Comparison of ENCODE assay signal across 1 cellular context in the genomic region with DNA sequence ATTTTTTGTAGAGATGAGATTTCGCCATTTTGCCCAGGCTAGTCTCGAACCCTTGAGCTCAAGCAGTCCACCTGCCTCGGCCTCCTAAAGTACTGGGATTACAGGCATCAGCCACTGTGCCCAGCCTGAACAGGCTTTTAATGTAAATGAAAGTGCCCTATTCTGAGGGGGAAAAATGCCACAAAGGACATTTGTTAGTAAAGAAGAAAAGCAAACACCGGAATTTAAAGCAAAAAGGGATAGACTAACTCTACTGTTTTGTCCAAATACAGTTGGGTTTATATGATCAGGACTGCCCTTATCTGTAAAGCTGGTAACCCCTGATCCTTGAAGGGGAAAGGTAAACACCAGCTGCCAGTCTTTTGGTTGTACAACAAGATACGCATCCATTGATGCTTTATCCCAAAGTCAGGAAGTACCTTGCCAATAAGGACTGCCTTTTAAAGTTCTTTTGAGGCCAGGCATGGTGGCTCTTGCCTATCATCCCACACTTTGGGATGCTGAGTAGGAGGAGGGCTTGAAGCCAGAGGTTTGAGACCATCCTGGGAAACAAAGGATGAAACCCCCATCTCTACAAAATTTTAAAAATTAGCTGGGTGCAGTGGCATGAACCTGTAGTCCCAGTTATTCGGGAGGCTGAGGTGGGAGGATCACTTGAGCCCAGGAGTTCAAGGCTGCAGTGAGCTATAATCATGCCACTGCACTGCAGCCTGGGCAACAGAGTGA.
TF ChIP-seq lines count a peak whose summit lies in the region.

No MANE protein-coding gene starts in this region.

TF ChIP-seq in HepG2, 621 proteins besides CTCF, POLR2A, EP300 and RAD21 (continued from another document and continues in another):
- TF ChIP-seq, protein P1, sequence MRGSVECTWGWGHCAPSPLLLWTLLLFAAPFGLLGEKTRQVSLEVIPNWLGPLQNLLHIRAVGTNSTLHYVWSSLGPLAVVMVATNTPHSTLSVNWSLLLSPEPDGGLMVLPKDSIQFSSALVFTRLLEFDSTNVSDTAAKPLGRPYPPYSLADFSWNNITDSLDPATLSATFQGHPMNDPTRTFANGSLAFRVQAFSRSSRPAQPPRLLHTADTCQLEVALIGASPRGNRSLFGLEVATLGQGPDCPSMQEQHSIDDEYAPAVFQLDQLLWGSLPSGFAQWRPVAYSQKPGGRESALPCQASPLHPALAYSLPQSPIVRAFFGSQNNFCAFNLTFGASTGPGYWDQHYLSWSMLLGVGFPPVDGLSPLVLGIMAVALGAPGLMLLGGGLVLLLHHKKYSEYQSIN (CRISPR knock-in tag; IDR thresholded peaks at IDR 0.05; ENCODE audit: borderline replicate concordance): no peak
- TF ChIP-seq, protein P2, sequence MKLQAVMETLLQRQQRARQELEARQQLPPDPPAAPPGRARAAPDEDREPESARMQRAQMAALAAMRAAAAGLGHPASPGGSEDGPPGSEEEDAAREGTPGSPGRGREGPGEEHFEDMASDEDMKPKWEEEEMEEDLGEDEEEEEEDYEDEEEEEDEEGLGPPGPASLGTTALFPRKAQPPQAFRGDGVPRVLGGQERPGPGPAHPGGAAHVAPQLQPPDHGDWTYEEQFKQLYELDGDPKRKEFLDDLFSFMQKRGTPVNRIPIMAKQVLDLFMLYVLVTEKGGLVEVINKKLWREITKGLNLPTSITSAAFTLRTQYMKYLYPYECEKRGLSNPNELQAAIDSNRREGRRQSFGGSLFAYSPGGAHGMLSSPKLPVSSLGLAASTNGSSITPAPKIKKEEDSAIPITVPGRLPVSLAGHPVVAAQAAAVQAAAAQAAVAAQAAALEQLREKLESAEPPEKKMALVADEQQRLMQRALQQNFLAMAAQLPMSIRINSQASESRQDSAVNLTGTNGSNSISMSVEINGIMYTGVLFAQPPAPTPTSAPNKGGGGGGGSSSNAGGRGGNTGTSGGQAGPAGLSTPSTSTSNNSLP (IDR thresholded peaks at IDR 0.05; ENCODE audit: low read depth, low read length): peak; percentile 89
- TF ChIP-seq ARID2 (CRISPR knock-in tag; IDR thresholded peaks at IDR 0.05; ENCODE audit: borderline replicate concordance): no peak
- peak; percentile 98 for TF ChIP-seq MED13 (CRISPR knock-in tag; IDR thresholded peaks at IDR 0.05)
- TF ChIP-seq ZNF530 (CRISPR knock-in tag; IDR thresholded peaks at IDR 0.05; ENCODE audit: low read depth): no peak
- TF ChIP-seq, protein P3, sequence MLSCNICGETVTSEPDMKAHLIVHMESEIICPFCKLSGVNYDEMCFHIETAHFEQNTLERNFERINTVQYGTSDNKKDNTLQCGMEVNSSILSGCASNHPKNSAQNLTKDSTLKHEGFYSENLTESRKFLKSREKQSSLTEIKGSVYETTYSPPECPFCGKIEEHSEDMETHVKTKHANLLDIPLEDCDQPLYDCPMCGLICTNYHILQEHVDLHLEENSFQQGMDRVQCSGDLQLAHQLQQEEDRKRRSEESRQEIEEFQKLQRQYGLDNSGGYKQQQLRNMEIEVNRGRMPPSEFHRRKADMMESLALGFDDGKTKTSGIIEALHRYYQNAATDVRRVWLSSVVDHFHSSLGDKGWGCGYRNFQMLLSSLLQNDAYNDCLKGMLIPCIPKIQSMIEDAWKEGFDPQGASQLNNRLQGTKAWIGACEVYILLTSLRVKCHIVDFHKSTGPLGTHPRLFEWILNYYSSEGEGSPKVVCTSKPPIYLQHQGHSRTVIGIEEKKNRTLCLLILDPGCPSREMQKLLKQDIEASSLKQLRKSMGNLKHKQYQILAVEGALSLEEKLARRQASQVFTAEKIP (CRISPR knock-in tag; IDR thresholded peaks at IDR 0.05; ENCODE audit: borderline replicate concordance): no peak
- TF ChIP-seq, protein P4, sequence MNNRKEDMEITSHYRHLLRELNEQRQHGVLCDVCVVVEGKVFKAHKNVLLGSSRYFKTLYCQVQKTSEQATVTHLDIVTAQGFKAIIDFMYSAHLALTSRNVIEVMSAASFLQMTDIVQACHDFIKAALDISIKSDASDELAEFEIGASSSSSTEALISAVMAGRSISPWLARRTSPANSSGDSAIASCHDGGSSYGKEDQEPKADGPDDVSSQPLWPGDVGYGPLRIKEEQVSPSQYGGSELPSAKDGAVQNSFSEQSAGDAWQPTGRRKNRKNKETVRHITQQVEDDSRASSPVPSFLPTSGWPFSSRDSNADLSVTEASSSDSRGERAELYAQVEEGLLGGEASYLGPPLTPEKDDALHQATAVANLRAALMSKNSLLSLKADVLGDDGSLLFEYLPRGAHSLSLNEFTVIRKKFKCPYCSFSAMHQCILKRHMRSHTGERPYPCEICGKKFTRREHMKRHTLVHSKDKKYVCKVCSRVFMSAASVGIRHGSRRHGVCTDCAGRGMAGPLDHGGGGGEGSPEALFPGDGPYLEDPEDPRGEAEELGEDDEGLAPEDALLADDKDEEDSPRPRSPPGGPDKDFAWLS (CRISPR knock-in tag; IDR thresholded peaks at IDR 0.05; ENCODE audit: borderline replicate concordance): no peak
- no peak for TF ChIP-seq ZNF670 (CRISPR knock-in tag; IDR thresholded peaks at IDR 0.05; ENCODE audit: borderline replicate concordance)
- TF ChIP-seq PLRG1 (conservative IDR thresholded peaks at IDR 0.05): no peak
- TF ChIP-seq NAIF1 (CRISPR knock-in tag; IDR thresholded peaks at IDR 0.05; ENCODE audit: borderline replicate concordance): no peak
- TF ChIP-seq SIN3A (IDR thresholded peaks at IDR 0.05; ENCODE audit: borderline replicate concordance, low read depth, low read length): 0 out of 2 replicates have a peak, but pooled peaks have one; percentile 41
- TF ChIP-seq, protein P5, sequence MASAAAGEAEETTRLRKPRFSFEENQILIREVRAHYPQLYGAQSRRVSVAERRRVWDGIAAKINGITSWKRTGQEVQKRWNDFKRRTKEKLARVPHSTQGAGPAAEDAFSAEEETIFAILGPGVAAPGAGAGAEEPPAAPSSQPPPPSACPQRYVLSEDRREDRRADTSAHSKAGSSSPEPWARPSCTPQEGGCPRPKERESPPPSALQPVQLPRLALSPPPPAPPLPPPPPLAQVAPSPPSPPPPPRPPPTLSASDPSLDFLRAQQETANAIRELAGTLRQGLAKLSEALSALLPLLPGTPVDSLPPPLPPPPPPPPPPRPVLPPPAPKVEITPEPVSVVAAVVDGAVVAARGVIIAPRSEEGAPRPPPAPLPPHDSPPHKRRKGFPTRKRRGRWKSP (CRISPR knock-in tag; IDR thresholded peaks at IDR 0.05): peak; percentile 70; the same call in 1 of the 2 replicates
- TF ChIP-seq SP1 (IDR thresholded peaks at IDR 0.05): no peak
- TF ChIP-seq SP1 (CRISPR knock-in tag; IDR thresholded peaks at IDR 0.05): 0 out of 2 replicates have a peak, but pooled peaks have one; percentile 26
- TF ChIP-seq MAF1 (CRISPR knock-in tag; IDR thresholded peaks at IDR 0.05; ENCODE audit: borderline replicate concordance): no peak; the same call in 1 of the 2 replicates
- TF ChIP-seq MTF2 (CRISPR knock-in tag; IDR thresholded peaks at IDR 0.05; ENCODE audit: borderline replicate concordance): no peak
- TF ChIP-seq ZNF615 (CRISPR knock-in tag; IDR thresholded peaks at IDR 0.05; ENCODE audit: borderline replicate concordance): no peak; the same call in 1 of the 2 replicates
- peak; percentile 97 for TF ChIP-seq DPF2 (CRISPR knock-in tag; IDR thresholded peaks at IDR 0.05; ENCODE audit: borderline replicate concordance, low read depth)
- no peak for TF ChIP-seq ZNF7 (CRISPR knock-in tag; IDR thresholded peaks at IDR 0.05)
- TF ChIP-seq MAFK (conservative IDR thresholded peaks at IDR 0.05 in 1 of 2, IDR thresholded peaks at IDR 0.05 in 1 of 2; ENCODE audit: low read length in 2 of 2): peak in 1 of 2 experiments; percentile 34; a peak in 2 of 4 replicates
- peak; percentile 75; the same call in 1 of the 2 replicates for TF ChIP-seq ESRRA (CRISPR knock-in tag; IDR thresholded peaks at IDR 0.05; ENCODE audit: low read depth)
- no peak for TF ChIP-seq SP140L (CRISPR knock-in tag; IDR thresholded peaks at IDR 0.05; ENCODE audit: borderline replicate concordance)
- TF ChIP-seq, protein P6, sequence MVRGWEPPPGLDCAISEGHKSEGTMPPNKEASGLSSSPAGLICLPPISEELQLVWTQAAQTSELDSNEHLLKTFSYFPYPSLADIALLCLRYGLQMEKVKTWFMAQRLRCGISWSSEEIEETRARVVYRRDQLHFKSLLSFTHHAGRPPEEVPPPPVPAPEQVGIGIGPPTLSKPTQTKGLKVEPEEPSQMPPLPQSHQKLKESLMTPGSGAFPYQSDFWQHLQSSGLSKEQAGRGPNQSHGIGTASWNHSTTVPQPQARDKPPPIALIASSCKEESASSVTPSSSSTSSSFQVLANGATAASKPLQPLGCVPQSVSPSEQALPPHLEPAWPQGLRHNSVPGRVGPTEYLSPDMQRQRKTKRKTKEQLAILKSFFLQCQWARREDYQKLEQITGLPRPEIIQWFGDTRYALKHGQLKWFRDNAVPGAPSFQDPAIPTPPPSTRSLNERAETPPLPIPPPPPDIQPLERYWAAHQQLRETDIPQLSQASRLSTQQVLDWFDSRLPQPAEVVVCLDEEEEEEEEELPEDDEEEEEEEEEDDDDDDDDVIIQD (CRISPR knock-in tag; IDR thresholded peaks at IDR 0.05; ENCODE audit: low read depth): 0 out of 2 replicates have a peak, but pooled peaks have one; percentile 59
- TF ChIP-seq TARDBP (CRISPR knock-in tag; IDR thresholded peaks at IDR 0.05): peak; percentile 95
- TF ChIP-seq, protein P7, sequence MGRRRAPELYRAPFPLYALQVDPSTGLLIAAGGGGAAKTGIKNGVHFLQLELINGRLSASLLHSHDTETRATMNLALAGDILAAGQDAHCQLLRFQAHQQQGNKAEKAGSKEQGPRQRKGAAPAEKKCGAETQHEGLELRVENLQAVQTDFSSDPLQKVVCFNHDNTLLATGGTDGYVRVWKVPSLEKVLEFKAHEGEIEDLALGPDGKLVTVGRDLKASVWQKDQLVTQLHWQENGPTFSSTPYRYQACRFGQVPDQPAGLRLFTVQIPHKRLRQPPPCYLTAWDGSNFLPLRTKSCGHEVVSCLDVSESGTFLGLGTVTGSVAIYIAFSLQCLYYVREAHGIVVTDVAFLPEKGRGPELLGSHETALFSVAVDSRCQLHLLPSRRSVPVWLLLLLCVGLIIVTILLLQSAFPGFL (CRISPR knock-in tag; IDR thresholded peaks at IDR 0.05): no peak
- TF ChIP-seq, protein P8, sequence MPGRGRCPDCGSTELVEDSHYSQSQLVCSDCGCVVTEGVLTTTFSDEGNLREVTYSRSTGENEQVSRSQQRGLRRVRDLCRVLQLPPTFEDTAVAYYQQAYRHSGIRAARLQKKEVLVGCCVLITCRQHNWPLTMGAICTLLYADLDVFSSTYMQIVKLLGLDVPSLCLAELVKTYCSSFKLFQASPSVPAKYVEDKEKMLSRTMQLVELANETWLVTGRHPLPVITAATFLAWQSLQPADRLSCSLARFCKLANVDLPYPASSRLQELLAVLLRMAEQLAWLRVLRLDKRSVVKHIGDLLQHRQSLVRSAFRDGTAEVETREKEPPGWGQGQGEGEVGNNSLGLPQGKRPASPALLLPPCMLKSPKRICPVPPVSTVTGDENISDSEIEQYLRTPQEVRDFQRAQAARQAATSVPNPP (CRISPR knock-in tag; IDR thresholded peaks at IDR 0.05): 0 out of 2 replicates have a peak, but pooled peaks have one; percentile 26
- TF ChIP-seq ZFP37 (CRISPR knock-in tag; IDR thresholded peaks at IDR 0.05; ENCODE audit: borderline replicate concordance): 0 out of 2 replicates have a peak, but pooled peaks have one; percentile 46
- TF ChIP-seq SKI (IDR thresholded peaks at IDR 0.05; ENCODE audit: partially characterized antibody): peak; percentile 49
- TF ChIP-seq GTF3A (CRISPR knock-in tag; conservative IDR thresholded peaks at IDR 0.05): peak; percentile 35; the same call in 1 of the 2 replicates
- TF ChIP-seq RARA (CRISPR knock-in tag; IDR thresholded peaks at IDR 0.05): peak; percentile 89
- TF ChIP-seq, protein P9, sequence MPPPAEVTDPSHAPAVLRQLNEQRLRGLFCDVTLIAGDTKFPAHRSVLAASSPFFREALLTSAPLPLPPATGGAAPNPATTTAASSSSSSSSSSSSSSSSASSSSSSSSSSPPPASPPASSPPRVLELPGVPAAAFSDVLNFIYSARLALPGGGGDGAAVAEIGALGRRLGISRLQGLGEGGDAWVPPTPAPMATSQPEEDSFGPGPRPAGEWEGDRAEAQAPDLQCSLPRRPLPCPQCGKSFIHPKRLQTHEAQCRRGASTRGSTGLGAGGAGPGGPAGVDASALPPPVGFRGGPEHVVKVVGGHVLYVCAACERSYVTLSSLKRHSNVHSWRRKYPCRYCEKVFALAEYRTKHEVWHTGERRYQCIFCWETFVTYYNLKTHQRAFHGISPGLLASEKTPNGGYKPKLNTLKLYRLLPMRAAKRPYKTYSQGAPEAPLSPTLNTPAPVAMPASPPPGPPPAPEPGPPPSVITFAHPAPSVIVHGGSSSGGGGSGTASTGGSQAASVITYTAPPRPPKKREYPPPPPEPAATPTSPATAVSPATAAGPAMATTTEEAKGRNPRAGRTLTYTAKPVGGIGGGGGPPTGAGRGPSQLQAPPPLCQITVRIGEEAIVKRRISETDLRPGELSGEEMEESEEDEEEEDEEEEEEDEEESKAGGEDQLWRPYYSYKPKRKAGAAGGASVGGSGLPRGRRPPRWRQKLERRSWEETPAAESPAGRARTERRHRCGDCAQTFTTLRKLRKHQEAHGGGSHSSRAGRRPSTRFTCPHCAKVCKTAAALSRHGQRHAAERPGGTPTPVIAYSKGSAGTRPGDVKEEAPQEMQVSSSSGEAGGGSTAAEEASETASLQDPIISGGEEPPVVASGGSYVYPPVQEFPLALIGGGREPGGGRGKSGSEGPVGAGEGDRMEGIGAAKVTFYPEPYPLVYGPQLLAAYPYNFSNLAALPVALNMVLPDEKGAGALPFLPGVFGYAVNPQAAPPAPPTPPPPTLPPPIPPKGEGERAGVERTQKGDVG (CRISPR knock-in tag; IDR thresholded peaks at IDR 0.05; ENCODE audit: borderline replicate concordance): no peak; the same call in 1 of the 2 replicates
- TF ChIP-seq NR2C2 (CRISPR knock-in tag; IDR thresholded peaks at IDR 0.05; ENCODE audit: borderline replicate concordance): no peak
- no peak for TF ChIP-seq ATRX (CRISPR knock-in tag; IDR thresholded peaks at IDR 0.05; ENCODE audit: borderline replicate concordance)
- TF ChIP-seq RXRB (CRISPR knock-in tag; IDR thresholded peaks at IDR 0.05; ENCODE audit: borderline replicate concordance): peak; percentile 99
- peak in 1 of 2 experiments; percentile 71; a peak in 2 of 4 replicates for TF ChIP-seq KLF16 (CRISPR knock-in tag; IDR thresholded peaks at IDR 0.05)
- peak; percentile 87 for TF ChIP-seq FOXK2 (IDR thresholded peaks at IDR 0.05)
- TF ChIP-seq EHMT2 (IDR thresholded peaks at IDR 0.05; ENCODE audit: borderline replicate concordance, low read depth, low read length): peak; percentile 84; the same call in 1 of the 2 replicates
- TF ChIP-seq, protein P10, sequence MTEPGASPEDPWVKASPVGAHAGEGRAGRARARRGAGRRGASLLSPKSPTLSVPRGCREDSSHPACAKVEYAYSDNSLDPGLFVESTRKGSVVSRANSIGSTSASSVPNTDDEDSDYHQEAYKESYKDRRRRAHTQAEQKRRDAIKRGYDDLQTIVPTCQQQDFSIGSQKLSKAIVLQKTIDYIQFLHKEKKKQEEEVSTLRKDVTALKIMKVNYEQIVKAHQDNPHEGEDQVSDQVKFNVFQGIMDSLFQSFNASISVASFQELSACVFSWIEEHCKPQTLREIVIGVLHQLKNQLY (CRISPR knock-in tag; IDR thresholded peaks at IDR 0.05): peak; percentile 92
